9 cellular contexts compared by ENCODE assay signal in the genomic region with DNA sequence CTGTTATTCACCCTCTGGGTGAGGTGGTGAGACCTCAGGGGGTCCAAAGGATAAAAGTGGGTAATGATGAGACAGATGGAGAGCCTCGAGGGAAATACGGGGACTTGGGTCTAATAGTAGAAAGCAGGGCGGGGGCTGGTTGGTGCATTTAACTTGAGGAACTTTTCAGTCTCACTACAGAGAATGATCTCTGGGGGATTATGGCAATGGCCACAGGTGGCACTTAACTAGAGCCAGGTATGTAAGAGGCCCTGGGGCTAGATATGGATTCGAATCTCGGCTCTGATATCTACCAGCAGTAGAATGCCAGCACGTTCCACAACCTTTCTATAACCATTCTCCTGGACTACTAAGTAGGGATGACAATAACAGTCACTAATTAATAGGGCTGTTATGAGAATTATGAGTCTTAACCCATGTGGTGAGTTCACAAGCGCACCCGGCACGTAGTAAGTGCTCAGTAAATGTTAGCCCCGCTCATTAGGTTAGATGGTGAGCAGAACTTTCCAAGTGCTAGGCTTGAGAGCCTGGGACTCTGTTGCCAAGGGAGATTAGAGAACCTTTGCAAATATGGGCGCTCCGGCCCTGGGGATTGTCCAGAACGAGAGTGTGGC. TPM values are rescaled to one million over a fixed set of nuclear protein-coding genes. Genes with fewer than 3 reads are reported as not detected.
DNase-seq lines count a peak whose midpoint lies in the region; ATAC-seq and TF ChIP-seq lines count a peak whose summit lies in the region.
"Had no signal": no experiment of that assay in that cellular context is flagged by ENCODE, and none has a peak within 500 bp of the region (broad histone marks: within the 10 kb centered on the region; RNA-seq: fewer than 3 reads in every experiment).

No MANE protein-coding gene starts in this region.

- peak overlapping the region; percentile 88 for H2AFZ ChIP-seq in OCI-LY3 (ENCODE audit: low read depth, low read length)

- H3K36me3 ChIP-seq in OCI-LY3 (replicated peaks; ENCODE audit: low read depth, low read length) (no peaks in the 10 kb centered on the region), skeletal muscle satellite cell (ENCODE audit: insufficient read depth, low read length) (no peaks in the 10 kb centered on the region), mucosa of descending colon (ENCODE audit: low read depth) (no peaks in the 10 kb centered on the region)

- DNase-seq in DMS53 (lab: John Stamatoyannopoulos, UW) = peak; percentile 42
- no peak for DNase-seq in DMS53 treated with DMSO at 0.1 percent for 48 hours (lab: John Stamatoyannopoulos, UW; ENCODE audit: unreplicated experiment)
- no peak for DNase-seq in foreskin fibroblast
- no peak for DNase-seq in NCI-H2029 (lab: John Stamatoyannopoulos, UW)
- no peak for DNase-seq in mucosa of descending colon
- DNase-seq: NCI-H82 had no signal

- H3K4me2 ChIP-seq in OCI-LY3 (ENCODE audit: low read length) (peak overlapping the region; percentile 90), skeletal muscle satellite cell (ENCODE audit: low read length) (peak overlapping the region; percentile 79)

- H4K20me1 ChIP-seq in OCI-LY3 (ENCODE audit: insufficient read depth, low read length) = no peaks in the 10 kb centered on the region

- ATAC-seq in mucosa of descending colon = no peak
- ATAC-seq in HG03175 (IDR thresholded peaks at IDR 0.05; ENCODE audit: unreplicated experiment) = no peak

- H3K9me3 ChIP-seq in OCI-LY3 (ENCODE audit: insufficient read depth, low read length) (no peaks in the 10 kb centered on the region), skeletal muscle satellite cell (replicated peaks; ENCODE audit: low read length) (no peaks in the 10 kb centered on the region), mucosa of descending colon (no peaks in the 10 kb centered on the region)

- H3K4me1 ChIP-seq in OCI-LY3 (ENCODE audit: low read length) (peaks cover 31% of the 10 kb centered on the region), skeletal muscle satellite cell (ENCODE audit: control insufficient read depth, insufficient read depth, low read length) (peaks cover 2% of the 10 kb centered on the region), mucosa of descending colon (ENCODE audit: low read depth) (peaks cover 37% of the 10 kb centered on the region)

- H3K27ac ChIP-seq in OCI-LY3 (ENCODE audit: low read length) = no peak overlapping the region

- no peaks in the 10 kb centered on the region for H3K79me2 ChIP-seq in OCI-LY3 (ENCODE audit: low read length)

- intact Hi-C loops in mucosa of descending colon (cut with DNase I, micrococcal nuclease) = no loop called here

- H3K27me3 ChIP-seq in OCI-LY3 (ENCODE audit: low read depth, low read length) = peaks cover 59% of the 10 kb centered on the region
- H3K27me3 ChIP-seq in skeletal muscle satellite cell (ENCODE audit: control insufficient read depth, insufficient read depth, low read length) = peaks cover 87% of the 10 kb centered on the region

- TF ChIP-seq CTCF in OCI-LY3 (IDR thresholded peaks at IDR 0.05; ENCODE audit: low read depth, low read length) (no peak), foreskin fibroblast (IDR thresholded peaks at IDR 0.05; ENCODE audit: low read depth, low read length) (no peak), mucosa of descending colon (IDR thresholded peaks at IDR 0.05) (no peak)

- H3K4me3 ChIP-seq in OCI-LY3 (ENCODE audit: low read length) (peak overlapping the region; percentile 92), foreskin fibroblast (ENCODE audit: low read depth in 1 of 2, low read length in 2 of 2) (peak overlapping the region; percentile 45 to 58), skeletal muscle satellite cell (ENCODE audit: low read length) (no peak overlapping the region), mucosa of descending colon (no peak overlapping the region)

- H3K9ac ChIP-seq in OCI-LY3 (ENCODE audit: low read length) (peak overlapping the region; percentile 58; the same call in 1 of the 2 replicates), skeletal muscle satellite cell (ENCODE audit: low read depth, low read length) (no peak overlapping the region)

RNA-seq across cellular contexts. Expression of a gene that starts 0.9 kb away (rescaled TPM):
- total RNA-seq in skeletal muscle satellite cell (2012; rRNA removed) = 1.7 and 1.8 TPM in 2 replicates
- 10 to 100 TPM in 1 of 3 donors, 1 to 10 TPM in 2; 5.2 to 13.2 (median 6.2) TPM for total RNA-seq in mucosa of descending colon

Comparison
In these comparisons a context has a peak if more than half of its experiments do, and no peak if none do; other contexts are left out.
1. H3K4me3 ChIP-seq: peak in OCI-LY3 (single experiment) and foreskin fibroblast (2 of 2); none in skeletal muscle satellite cell (single experiment) and mucosa of descending colon (single experiment).